1 cellular context compared by ENCODE assay signal in the genomic region with DNA sequence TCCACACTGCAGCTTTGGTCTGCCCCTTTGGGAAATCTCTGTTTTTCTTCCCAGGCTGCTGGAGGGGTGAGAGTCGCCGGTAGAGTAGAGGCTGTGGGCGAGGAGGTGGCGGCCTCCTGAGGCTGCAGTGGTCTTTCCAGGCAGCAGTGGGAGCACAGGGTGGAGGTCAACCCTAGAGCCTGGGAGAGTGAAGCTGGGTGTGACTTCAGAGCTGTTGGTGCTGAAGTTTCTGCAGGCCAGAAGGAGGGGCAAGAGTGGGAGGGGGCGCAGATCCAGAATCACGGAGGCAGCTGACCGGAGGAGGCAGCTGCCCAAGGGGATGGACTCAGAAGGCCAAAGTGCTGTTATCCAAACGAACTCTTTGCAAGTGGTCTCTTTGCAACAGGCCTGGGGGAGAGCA.
TF ChIP-seq lines count a peak whose summit lies in the region.

No MANE protein-coding gene starts in this region.

TF ChIP-seq in K562, 482 proteins besides CTCF, POLR2A, EP300 and RAD21:
- TF ChIP-seq, protein P1, sequence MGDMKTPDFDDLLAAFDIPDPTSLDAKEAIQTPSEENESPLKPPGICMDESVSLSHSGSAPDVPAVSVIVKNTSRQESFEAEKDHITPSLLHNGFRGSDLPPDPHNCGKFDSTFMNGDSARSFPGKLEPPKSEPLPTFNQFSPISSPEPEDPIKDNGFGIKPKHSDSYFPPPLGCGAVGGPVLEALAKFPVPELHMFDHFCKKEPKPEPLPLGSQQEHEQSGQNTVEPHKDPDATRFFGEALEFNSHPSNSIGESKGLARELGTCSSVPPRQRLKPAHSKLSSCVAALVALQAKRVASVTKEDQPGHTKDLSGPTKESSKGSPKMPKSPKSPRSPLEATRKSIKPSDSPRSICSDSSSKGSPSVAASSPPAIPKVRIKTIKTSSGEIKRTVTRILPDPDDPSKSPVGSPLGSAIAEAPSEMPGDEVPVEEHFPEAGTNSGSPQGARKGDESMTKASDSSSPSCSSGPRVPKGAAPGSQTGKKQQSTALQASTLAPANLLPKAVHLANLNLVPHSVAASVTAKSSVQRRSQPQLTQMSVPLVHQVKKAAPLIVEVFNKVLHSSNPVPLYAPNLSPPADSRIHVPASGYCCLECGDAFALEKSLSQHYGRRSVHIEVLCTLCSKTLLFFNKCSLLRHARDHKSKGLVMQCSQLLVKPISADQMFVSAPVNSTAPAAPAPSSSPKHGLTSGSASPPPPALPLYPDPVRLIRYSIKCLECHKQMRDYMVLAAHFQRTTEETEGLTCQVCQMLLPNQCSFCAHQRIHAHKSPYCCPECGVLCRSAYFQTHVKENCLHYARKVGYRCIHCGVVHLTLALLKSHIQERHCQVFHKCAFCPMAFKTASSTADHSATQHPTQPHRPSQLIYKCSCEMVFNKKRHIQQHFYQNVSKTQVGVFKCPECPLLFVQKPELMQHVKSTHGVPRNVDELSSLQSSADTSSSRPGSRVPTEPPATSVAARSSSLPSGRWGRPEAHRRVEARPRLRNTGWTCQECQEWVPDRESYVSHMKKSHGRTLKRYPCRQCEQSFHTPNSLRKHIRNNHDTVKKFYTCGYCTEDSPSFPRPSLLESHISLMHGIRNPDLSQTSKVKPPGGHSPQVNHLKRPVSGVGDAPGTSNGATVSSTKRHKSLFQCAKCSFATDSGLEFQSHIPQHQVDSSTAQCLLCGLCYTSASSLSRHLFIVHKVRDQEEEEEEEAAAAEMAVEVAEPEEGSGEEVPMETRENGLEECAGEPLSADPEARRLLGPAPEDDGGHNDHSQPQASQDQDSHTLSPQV (IDR thresholded peaks at IDR 0.05) = 0 out of 2 replicates have a peak, but pooled peaks have one; percentile 53
- TF ChIP-seq, protein P2, sequence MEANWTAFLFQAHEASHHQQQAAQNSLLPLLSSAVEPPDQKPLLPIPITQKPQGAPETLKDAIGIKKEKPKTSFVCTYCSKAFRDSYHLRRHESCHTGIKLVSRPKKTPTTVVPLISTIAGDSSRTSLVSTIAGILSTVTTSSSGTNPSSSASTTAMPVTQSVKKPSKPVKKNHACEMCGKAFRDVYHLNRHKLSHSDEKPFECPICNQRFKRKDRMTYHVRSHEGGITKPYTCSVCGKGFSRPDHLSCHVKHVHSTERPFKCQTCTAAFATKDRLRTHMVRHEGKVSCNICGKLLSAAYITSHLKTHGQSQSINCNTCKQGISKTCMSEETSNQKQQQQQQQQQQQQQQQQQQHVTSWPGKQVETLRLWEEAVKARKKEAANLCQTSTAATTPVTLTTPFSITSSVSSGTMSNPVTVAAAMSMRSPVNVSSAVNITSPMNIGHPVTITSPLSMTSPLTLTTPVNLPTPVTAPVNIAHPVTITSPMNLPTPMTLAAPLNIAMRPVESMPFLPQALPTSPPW (CRISPR knock-in tag; IDR thresholded peaks at IDR 0.05) = 0 out of 2 replicates have a peak, but pooled peaks have one; percentile 9
- 0 out of 2 replicates have a peak, but pooled peaks have one; percentile 28 for TF ChIP-seq HDAC8 (tag; IDR thresholded peaks at IDR 0.05)
